ENCODE assay signal across 23 cellular contexts in the genomic region with DNA sequence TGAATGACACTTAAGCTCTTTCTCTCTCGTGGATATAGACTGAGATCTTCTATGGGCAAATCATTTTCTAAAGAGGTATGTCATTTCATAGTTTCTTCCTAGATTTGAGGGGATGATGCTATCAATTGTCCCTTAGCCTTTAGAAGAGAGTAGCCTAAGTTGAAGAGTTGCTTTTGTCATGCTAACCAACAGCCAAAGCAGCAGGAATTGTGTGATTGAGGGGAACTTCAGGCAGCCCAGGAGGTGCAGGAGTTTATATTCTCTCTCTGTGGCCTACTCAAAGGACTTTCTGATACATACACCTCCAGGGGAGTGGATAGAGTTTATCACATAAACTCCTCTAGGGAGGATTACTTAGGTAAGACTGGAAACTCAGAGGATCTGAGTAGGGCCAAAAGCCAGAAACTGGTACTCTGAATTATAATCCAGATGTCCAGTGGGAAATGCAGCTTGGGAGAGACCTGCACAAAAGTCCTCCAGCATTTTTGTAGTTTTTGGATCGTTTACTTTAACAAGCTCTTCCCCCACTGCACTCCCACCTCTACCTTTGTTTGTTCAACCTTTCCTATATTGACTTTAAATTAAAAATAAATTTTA.
A peak's percentile ranks its signal among the peaks of the same experiment; 100 is the strongest.
DNase-seq lines count a peak whose midpoint lies in the region; ATAC-seq, FAIRE-seq and TF ChIP-seq lines count a peak whose summit lies in the region.
"Had no signal": no experiment of that assay in that cellular context is flagged by ENCODE, and none has a peak within 500 bp of the region (broad histone marks: within the 10 kb centered on the region; RNA-seq: fewer than 3 reads in every experiment).

No MANE protein-coding gene starts in this region.

- H3K9ac ChIP-seq in BLaER1 treated with 17β-estradiol and CSF1 and Interleukin-3, amounts not matched to agents 10 nM and 100 nM = no peak overlapping the region
- H3K9ac ChIP-seq in endothelial cell of umbilical vein (replicated peaks; ENCODE audit: extremely low read depth, insufficient read depth, low read length) (peak overlapping the region; percentile 39), colonic mucosa (ENCODE audit: low read depth in 2 of 2, low read length in 2 of 2) (no peak overlapping the region)
- H3K9ac ChIP-seq: GM23248, KMS-11 had no signal

- no peak for FAIRE-seq in endothelial cell of umbilical vein (lab: Jason Lieb, UNC)
- FAIRE-seq: G401.6, GM12891, HepG2, RCC 7860 had no signal

- H3K9me1 ChIP-seq in endothelial cell of umbilical vein (replicated peaks; ENCODE audit: control insufficient read depth, extremely low read depth, insufficient read depth, low read length) = no peaks in the 10 kb centered on the region

- peak overlapping the region in 1 of 11 experiments; percentile 25; a peak in 4 of 22 replicates for H3K27ac ChIP-seq in BLaER1 treated with 17β-estradiol and CSF1 and Interleukin-3, amounts not matched to agents 10 nM and 100 nM
- H3K27ac ChIP-seq in endothelial cell of umbilical vein (ENCODE audit: insufficient read depth, low read depth, low read length) (peak overlapping the region; percentile 75), gastrocnemius medialis (peak overlapping the region; percentile 65 to 74 (median 68)), colonic mucosa (no peak overlapping the region)
- H3K27ac ChIP-seq: GM23248, KMS-11 had no signal

- H2AFZ ChIP-seq in endothelial cell of umbilical vein (ENCODE audit: low read depth, low read length) = no peak overlapping the region
- H2AFZ ChIP-seq: GM23248 had no signal

- no peaks in the 10 kb centered on the region for H3K79me2 ChIP-seq in endothelial cell of umbilical vein (ENCODE audit: control insufficient read depth, insufficient read depth, low read length)

- BruUV-seq in endothelial cell of umbilical vein (replicated peaks; lab: Mats Ljungman, UMichigan) = TSS peak; percentile 96

- intact Hi-C loops in endothelial cell of umbilical vein (cut with micrococcal nuclease) = loop anchor here (1.0 kb wide), 5 partner anchors 13 to 1090 kb away; no protein-coding TSS in a partner anchor
- intact Hi-C loops in gastrocnemius medialis (cut with DNase I; ENCODE audit: low total_unique reads) = loop anchor here (10.0 kb wide), 2 partner anchors 115 to 395 kb away; no protein-coding TSS in a partner anchor
- intact Hi-C loops in colonic mucosa (cut with DNase I) = no loop called here

- dilution Hi-C loops in endothelial cell of umbilical vein (cut with MboI; ENCODE audit: extremely low pct_ligation_motif_present, low sequenced_read_pairs) = no loop called here

- DNase-seq in endothelial cell of umbilical vein (ENCODE audit: low read depth, low spot score) (peak; percentile 6), iPS DF 19.7 (ENCODE audit: low read depth, low spot score) (peak; percentile 17), gastrocnemius medialis (no peak), colonic mucosa (no peak), NCI-H1048 (lab: John Stamatoyannopoulos, UW) (no peak)
- no peak for DNase-seq in activated CD8-positive, alpha-beta memory T cell treated with anti-CD3 and anti-CD28 coated beads, Interleukin-2, amount 50 U/mL, for 48 hours
- DNase-seq: Calu3, DMS79, GM23248, MG63, NCI-H1417, NCI-H1930, NCI-H2171, NCI-H446 treated with DMSO at 0.1 percent for 48 hours, NCI-H774, SIG-M5 had no signal

- peak; percentile 38 to 55 for ATAC-seq in gastrocnemius medialis
- no peak for ATAC-seq in HG02588 (IDR thresholded peaks at IDR 0.05; ENCODE audit: unreplicated experiment)
- ATAC-seq: HepG2 had no signal

- H3K4me3 ChIP-seq in BLaER1 treated with 17β-estradiol and CSF1 and Interleukin-3, amounts not matched to agents 10 nM and 100 nM = no peak overlapping the region
- H3K4me3 ChIP-seq in endothelial cell of umbilical vein (replicated peaks in 1 of 3; ENCODE audit: insufficient read depth in 1 of 3, low read depth in 1 of 3, low read length in 3 of 3) (no peak overlapping the region), gastrocnemius medialis (no peak overlapping the region), colonic mucosa (no peak overlapping the region)
- H3K4me3 ChIP-seq: GM23248, MG63 had no signal

- CTCF ChIA-PET in endothelial cell of umbilical vein (lab: Charles Lee) = interaction anchor here (0.9 to 3.3 kb wide), 4 partner anchors 9 to 124 kb away, joined by 3 to 11 read pairs (median 4); no protein-coding TSS in a partner anchor

- peaks cover 0 to 4% (median 0%) of the 10 kb centered on the region in 11 experiments; a peak in 1 of 22 replicates for H3K9me3 ChIP-seq in BLaER1 treated with 17β-estradiol and CSF1 and Interleukin-3, amounts not matched to agents 10 nM and 100 nM (replicated peaks in 1 of 11)
- H3K9me3 ChIP-seq in endothelial cell of umbilical vein (replicated peaks; ENCODE audit: control insufficient read depth, insufficient read depth, low read length) = no peaks in the 10 kb centered on the region
- no peaks in the 10 kb centered on the region for H3K9me3 ChIP-seq in gastrocnemius medialis
- no peaks in the 10 kb centered on the region for H3K9me3 ChIP-seq in colonic mucosa
- H3K9me3 ChIP-seq: MG63 had no signal

- TF ChIP-seq CTCF in endothelial cell of umbilical vein (IDR thresholded peaks at IDR 0.05; ENCODE audit: extremely low read depth in 1 of 2, insufficient read depth in 1 of 2, low read depth in 1 of 2, low read length in 2 of 2) (no peak), gastrocnemius medialis (IDR thresholded peaks at IDR 0.05 in 4 of 5, conservative IDR thresholded peaks at IDR 0.05 in 1 of 5) (no peak), colonic mucosa (IDR thresholded peaks at IDR 0.05) (no peak)

- in situ Hi-C loops in gastrocnemius medialis (cut with MboI; ENCODE audit: low sequenced_read_pairs in 4 of 4) = loop anchor here in 1 of 4 donors (25.0 kb wide), 1 partner anchor 98 kb away; no protein-coding TSS in a partner anchor

- H3K4me2 ChIP-seq in BLaER1 treated with 17β-estradiol and CSF1 and Interleukin-3, amounts not matched to agents 10 nM and 100 nM = peak overlapping the region; percentile 32 to 76 (median 53); a peak in 20 of 22 replicates
- H3K4me2 ChIP-seq in endothelial cell of umbilical vein (ENCODE audit: insufficient read depth, low read length) = peak overlapping the region; percentile 53
- H3K4me2 ChIP-seq: KMS-11 had no signal

- no peak for TF ChIP-seq POLR2A in endothelial cell of umbilical vein (IDR thresholded peaks at IDR 0.05; ENCODE audit: low read depth, low read length)
- TF ChIP-seq POLR2A in gastrocnemius medialis (IDR thresholded peaks at IDR 0.05) = no peak

- POLR2A ChIA-PET in endothelial cell of umbilical vein (lab: Charles Lee) = interaction anchor here (0.9 kb wide), 1 partner anchor 124 kb away, joined by 3 read pairs; no protein-coding TSS in a partner anchor

- H3K36me3 ChIP-seq in BLaER1 treated with 17β-estradiol and CSF1 and Interleukin-3, amounts not matched to agents 10 nM and 100 nM = no peaks in the 10 kb centered on the region
- H3K36me3 ChIP-seq in endothelial cell of umbilical vein (ENCODE audit: control insufficient read depth in 2 of 2, extremely low read depth in 1 of 2, insufficient read depth in 2 of 2, low read length in 2 of 2) (no peaks in the 10 kb centered on the region), gastrocnemius medialis (no peaks in the 10 kb centered on the region), colonic mucosa (no peaks in the 10 kb centered on the region)
- H3K36me3 ChIP-seq: MG63 had no signal

- no peaks in the 10 kb centered on the region for H4K20me1 ChIP-seq in BLaER1 treated with 17β-estradiol and CSF1 and Interleukin-3, amounts not matched to agents 10 nM and 100 nM
- H4K20me1 ChIP-seq in endothelial cell of umbilical vein (replicated peaks; ENCODE audit: control insufficient read depth, extremely low read depth, insufficient read depth, low read length) = no peaks in the 10 kb centered on the region

- peaks cover 7 to 14% (median 10%) of the 10 kb centered on the region in 10 experiments; a peak in 19 of 20 replicates for H3K4me1 ChIP-seq in BLaER1 treated with 17β-estradiol and CSF1 and Interleukin-3, amounts not matched to agents 10 nM and 100 nM
- H3K4me1 ChIP-seq in endothelial cell of umbilical vein (ENCODE audit: control insufficient read depth, extremely low read depth, insufficient read depth, low read length) = peaks cover 23% of the 10 kb centered on the region
- H3K4me1 ChIP-seq in gastrocnemius medialis = peaks cover 3 to 7% of the 10 kb centered on the region in 2 donors
- H3K4me1 ChIP-seq in colonic mucosa = no peaks in the 10 kb centered on the region

- H3K27me3 ChIP-seq in BLaER1 treated with 17β-estradiol and CSF1 and Interleukin-3, amounts not matched to agents 10 nM and 100 nM = no peaks in the 10 kb centered on the region
- no peaks in the 10 kb centered on the region for H3K27me3 ChIP-seq in endothelial cell of umbilical vein (ENCODE audit: control insufficient read depth in 2 of 2, insufficient read depth in 2 of 2, low read length in 2 of 2)
- H3K27me3 ChIP-seq in gastrocnemius medialis = no peaks in the 10 kb centered on the region
- H3K27me3 ChIP-seq in colonic mucosa = no peaks in the 10 kb centered on the region
- H3K27me3 ChIP-seq: MG63 had no signal

TF ChIP-seq in endothelial cell of umbilical vein, 7 proteins besides CTCF, POLR2A, EP300 and RAD21:
- TF ChIP-seq FOS (IDR thresholded peaks at IDR 0.05; ENCODE audit: borderline replicate concordance, insufficient read depth, low read length) (no peak), POLR2AphosphoS5 (IDR thresholded peaks at IDR 0.05; ENCODE audit: insufficient read depth, low read depth, low read length) (no peak), JUN (IDR thresholded peaks at IDR 0.05; ENCODE audit: borderline replicate concordance, insufficient read depth, insufficient read length, low read depth) (no peak)

Comparison
In these comparisons a context has a peak if more than half of its experiments do, and no peak if none do; other contexts are left out.
1. DNase-seq: peak in endothelial cell of umbilical vein (single experiment) and iPS DF 19.7 (single experiment); none in gastrocnemius medialis (0 of 2), activated CD8-positive, alpha-beta memory T cell treated with anti-CD3 and anti-CD28 coated beads, Interleukin-2, amount 50 U/mL, for 48 hours (single experiment), colonic mucosa (single experiment) and NCI-H1048 (single experiment).